ENCODE assay signal across 8 cellular contexts in genomic region chr17:59825533-59826316, GRCh38.
A peak's percentile ranks its signal among the peaks of the same experiment; 100 is the strongest.
DNase-seq lines count a peak whose midpoint lies in the region; ATAC-seq and TF ChIP-seq lines count a peak whose summit lies in the region.

No MANE protein-coding gene starts in this region.

- peak overlapping the region; percentile 26 to 74 for H3K27ac Mint-ChIP-seq in natural killer cell

- no peaks in the 10 kb centered on the region for H3K27me3 ChIP-seq in breast epithelium

- TF ChIP-seq CTCF in breast epithelium (IDR thresholded peaks at IDR 0.05): no peak
- no peak for TF ChIP-seq CTCF in natural killer cell (IDR thresholded peaks at IDR 0.05)

- intact Hi-C loops in breast epithelium (cut with DNase I; ENCODE audit: low total_unique reads): no loop called here
- intact Hi-C loops in natural killer cell (cut with micrococcal nuclease): no loop called here

- ATAC-seq in natural killer cell (no peak), GM19463 (IDR thresholded peaks at IDR 0.05; ENCODE audit: unreplicated experiment) (no peak), GM21529 (IDR thresholded peaks at IDR 0.05; ENCODE audit: unreplicated experiment) (no peak), HG03280 (IDR thresholded peaks at IDR 0.05; ENCODE audit: unreplicated experiment) (no peak)

- H3K27ac ChIP-seq in breast epithelium: peak overlapping the region; percentile 16 to 61

- peaks cover 36 to 39% of the 10 kb centered on the region in 2 donors for H3K4me1 Mint-ChIP-seq in natural killer cell

- H3K4me3 ChIP-seq in breast epithelium: no peak overlapping the region

- no peaks in the 10 kb centered on the region for H3K36me3 ChIP-seq in breast epithelium

- no peaks in the 10 kb centered on the region for H3K36me3 Mint-ChIP-seq in natural killer cell

- H3K27me3 Mint-ChIP-seq in natural killer cell (ENCODE audit: low read depth in 2 of 2): no peaks in the 10 kb centered on the region

- H3K4me1 ChIP-seq in breast epithelium: peaks cover 0 to 5% of the 10 kb centered on the region in 2 donors

- no peaks in the 10 kb centered on the region for H3K9me3 Mint-ChIP-seq in natural killer cell

- TF ChIP-seq POLR2A in breast epithelium (IDR thresholded peaks at IDR 0.05): no peak

- DNase-seq in CD1c-positive myeloid dendritic cell (ENCODE audit: extremely low spot score) (peak; percentile 42), M059J (ENCODE audit: low read depth) (peak; percentile 87), breast epithelium (ENCODE audit: low spot score in 2 of 2) (no peak), natural killer cell (no peak), cerebellar cortex (ENCODE audit: low spot score) (no peak)

- H3K9me3 ChIP-seq in breast epithelium: no peaks in the 10 kb centered on the region

- H3K4me3 Mint-ChIP-seq in natural killer cell: no peak overlapping the region

Comparison
In these comparisons a context has a peak if more than half of its experiments do, and no peak if none do; other contexts are left out.
1. DNase-seq: peak in CD1c-positive myeloid dendritic cell (single experiment) and M059J (single experiment); none in breast epithelium (0 of 2), natural killer cell (single experiment) and cerebellar cortex (single experiment).